Comparison of ENCODE assay signal across 9 cellular contexts in the genomic region with DNA sequence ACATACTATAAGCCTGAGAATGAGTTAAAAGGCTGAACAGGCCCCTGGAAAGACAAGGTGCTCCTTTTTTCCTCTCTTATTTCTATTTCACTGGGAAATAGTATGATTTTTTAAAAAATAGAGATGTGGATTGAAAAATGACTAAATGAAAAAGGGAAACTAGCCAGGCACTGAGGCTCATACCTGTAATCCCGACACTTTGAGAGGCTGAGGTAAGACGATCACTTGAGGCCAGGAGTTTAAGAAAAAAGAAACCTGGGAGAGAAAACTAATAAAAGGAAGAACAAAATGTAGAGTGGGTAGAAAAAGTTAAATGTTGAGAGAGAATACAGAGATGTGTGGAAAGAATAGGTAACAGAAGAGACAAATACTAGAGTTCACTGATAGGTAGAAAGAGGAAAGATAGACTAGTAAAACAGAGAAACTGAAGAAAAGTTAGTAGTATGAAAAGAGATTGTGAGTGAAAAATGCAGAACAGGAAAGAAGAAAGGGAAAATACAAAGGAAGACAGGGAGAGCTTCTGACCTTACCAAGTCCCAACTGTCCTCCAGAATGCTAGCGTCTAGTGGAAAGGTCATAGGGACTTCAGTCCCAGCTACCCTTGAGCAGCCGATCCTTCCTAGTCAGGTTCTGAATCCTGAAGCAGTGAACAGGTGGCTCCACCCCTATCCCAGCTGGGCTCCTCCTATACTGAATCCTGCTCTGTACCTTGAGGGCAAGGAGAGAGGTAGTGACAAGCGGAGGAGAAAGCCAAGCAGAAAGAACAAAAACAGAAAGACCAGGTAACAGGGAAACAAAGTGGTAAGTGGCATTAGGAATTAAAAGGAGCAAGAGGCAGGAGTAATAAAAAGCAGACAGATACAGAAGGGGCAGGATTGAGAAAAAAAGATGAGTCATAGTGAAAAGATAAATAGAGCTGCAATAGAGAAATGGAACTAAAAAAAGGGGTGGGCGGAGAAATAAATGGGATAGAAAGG. TPM values are rescaled to one million over a fixed set of nuclear protein-coding genes. Genes with fewer than 3 reads are reported as not detected.
DNase-seq lines count a peak whose midpoint lies in the region; ATAC-seq and TF ChIP-seq lines count a peak whose summit lies in the region.
"Had no signal": no experiment of that assay in that cellular context is flagged by ENCODE, and none has a peak within 500 bp of the region (broad histone marks: within the 10 kb centered on the region; RNA-seq: fewer than 3 reads in every experiment).

No MANE protein-coding gene starts in this region.

- no peaks in the 10 kb centered on the region for H3K27me3 Mint-ChIP-seq in activated CD8-positive, alpha-beta T cell treated with anti-CD3 and anti-CD28 coated beads for 36 hours
- H3K27me3 Mint-ChIP-seq in activated CD8-positive, alpha-beta T cell treated with anti-CD3 and anti-CD28 coated beads, Interleukin-2, amount 10 ng/mL, durations not matched to agents 7 days and 5 days (ENCODE audit: low read depth) = no peaks in the 10 kb centered on the region

- H3K4me3 Mint-ChIP-seq in activated CD8-positive, alpha-beta T cell treated with anti-CD3 and anti-CD28 coated beads for 36 hours = no peak overlapping the region
- no peak overlapping the region for H3K4me3 Mint-ChIP-seq in activated CD8-positive, alpha-beta T cell treated with anti-CD3 and anti-CD28 coated beads, Interleukin-2, amount 10 ng/mL, durations not matched to agents 7 days and 5 days
- no peak overlapping the region for H3K4me3 Mint-ChIP-seq in stimulated activated effector memory CD8-positive, alpha-beta T cell treated with anti-CD3 and anti-CD28 coated beads, Interleukin-12 subunit alpha, Interleukin-12 subunit beta, amount 100 ng/mL, for 72 hours

- TF ChIP-seq CTCF in activated CD8-positive, alpha-beta T cell treated with anti-CD3 and anti-CD28 coated beads for 36 hours (IDR thresholded peaks at IDR 0.05) = no peak
- no peak for TF ChIP-seq CTCF in GM10266 (IDR thresholded peaks at IDR 0.05; ENCODE audit: control insufficient read depth, insufficient read depth, low read depth, missing control alignments)

- POLR2A ChIA-PET in activated CD8-positive, alpha-beta T cell treated with anti-CD3 and anti-CD28 coated beads for 36 hours (lab: Charles Lee) = no interaction called here
- POLR2A ChIA-PET in activated CD8-positive, alpha-beta T cell treated with anti-CD3 and anti-CD28 coated beads, Interleukin-2, amount 10 ng/mL, durations not matched to agents 7 days and 5 days (lab: Charles Lee) = interaction anchor here (0.7 kb wide), 1 partner anchor 15 kb away, joined by 4 read pairs; no protein-coding TSS in a partner anchor

- H3K4me1 Mint-ChIP-seq in activated CD8-positive, alpha-beta T cell treated with anti-CD3 and anti-CD28 coated beads for 36 hours (ENCODE audit: low read depth) = peaks cover 42% of the 10 kb centered on the region
- H3K4me1 Mint-ChIP-seq in activated CD8-positive, alpha-beta T cell treated with anti-CD3 and anti-CD28 coated beads, Interleukin-2, amount 10 ng/mL, durations not matched to agents 7 days and 5 days (ENCODE audit: low read depth) = peaks cover 42% of the 10 kb centered on the region
- peaks cover 35% of the 10 kb centered on the region for H3K4me1 Mint-ChIP-seq in stimulated activated effector memory CD8-positive, alpha-beta T cell treated with anti-CD3 and anti-CD28 coated beads, Interleukin-12 subunit alpha, Interleukin-12 subunit beta, amount 100 ng/mL, for 72 hours

- no peak for ATAC-seq in activated CD8-positive, alpha-beta T cell treated with anti-CD3 and anti-CD28 coated beads for 36 hours
- no peak for ATAC-seq in activated CD8-positive, alpha-beta T cell treated with anti-CD3 and anti-CD28 coated beads, Interleukin-2, amount 10 ng/mL, durations not matched to agents 7 days and 5 days
- peak; percentile 90 for ATAC-seq in left ventricle myocardium superior
- peak; percentile 35 for ATAC-seq in stimulated activated effector memory CD8-positive, alpha-beta T cell treated with anti-CD3 and anti-CD28 coated beads, Interleukin-12 subunit alpha, Interleukin-12 subunit beta, amount 100 ng/mL, for 72 hours
- ATAC-seq in GM18498 (IDR thresholded peaks at IDR 0.05; ENCODE audit: unreplicated experiment) = no peak

- DNase-seq in activated CD8-positive, alpha-beta T cell treated with anti-CD3 and anti-CD28 coated beads for 36 hours = no peak
- no peak for DNase-seq in activated CD8-positive, alpha-beta T cell treated with anti-CD3 and anti-CD28 coated beads, Interleukin-2, amount 10 ng/mL, durations not matched to agents 7 days and 5 days
- DNase-seq in SW480 (ENCODE audit: low spot score) (peak; percentile 13), left ventricle myocardium superior (no peak), GM10266 (ENCODE audit: extremely low spot score) (no peak), NCI-H2081 (lab: John Stamatoyannopoulos, UW) (no peak)
- no peak for DNase-seq in stimulated activated effector memory CD8-positive, alpha-beta T cell treated with anti-CD3 and anti-CD28 coated beads, Interleukin-12 subunit alpha, Interleukin-12 subunit beta, amount 100 ng/mL, for 72 hours (ENCODE audit: low spot score in 2 of 2)
- DNase-seq: NCI-H526 had no signal

- peaks cover 16% of the 10 kb centered on the region for H3K36me3 Mint-ChIP-seq in activated CD8-positive, alpha-beta T cell treated with anti-CD3 and anti-CD28 coated beads for 36 hours (ENCODE audit: low read depth)
- H3K36me3 Mint-ChIP-seq in activated CD8-positive, alpha-beta T cell treated with anti-CD3 and anti-CD28 coated beads, Interleukin-2, amount 10 ng/mL, durations not matched to agents 7 days and 5 days (ENCODE audit: low read depth) = peaks cover 26% of the 10 kb centered on the region
- H3K36me3 Mint-ChIP-seq in stimulated activated effector memory CD8-positive, alpha-beta T cell treated with anti-CD3 and anti-CD28 coated beads, Interleukin-12 subunit alpha, Interleukin-12 subunit beta, amount 100 ng/mL, for 72 hours = no peaks in the 10 kb centered on the region

- intact Hi-C loops in activated CD8-positive, alpha-beta T cell treated with anti-CD3 and anti-CD28 coated beads for 36 hours (cut with micrococcal nuclease) = no loop called here
- intact Hi-C loops in left ventricle myocardium superior (cut with micrococcal nuclease) = no loop called here

- CTCF ChIA-PET in activated CD8-positive, alpha-beta T cell treated with anti-CD3 and anti-CD28 coated beads for 36 hours (lab: Charles Lee) = interaction anchor here (0.7 to 1.1 kb wide), 3 partner anchors 11 to 19 kb away, joined by 3 to 6 read pairs (median 3); no protein-coding TSS in a partner anchor
- CTCF ChIA-PET in activated CD8-positive, alpha-beta T cell treated with anti-CD3 and anti-CD28 coated beads, Interleukin-2, amount 10 ng/mL, durations not matched to agents 7 days and 5 days (lab: Charles Lee) = no interaction called here

- H3K27ac Mint-ChIP-seq in activated CD8-positive, alpha-beta T cell treated with anti-CD3 and anti-CD28 coated beads for 36 hours = peak overlapping the region; percentile 39
- no peak overlapping the region for H3K27ac Mint-ChIP-seq in activated CD8-positive, alpha-beta T cell treated with anti-CD3 and anti-CD28 coated beads, Interleukin-2, amount 10 ng/mL, durations not matched to agents 7 days and 5 days
- H3K27ac Mint-ChIP-seq in stimulated activated effector memory CD8-positive, alpha-beta T cell treated with anti-CD3 and anti-CD28 coated beads, Interleukin-12 subunit alpha, Interleukin-12 subunit beta, amount 100 ng/mL, for 72 hours = peak overlapping the region; percentile 8

- H3K9me3 Mint-ChIP-seq in activated CD8-positive, alpha-beta T cell treated with anti-CD3 and anti-CD28 coated beads for 36 hours = no peaks in the 10 kb centered on the region
- H3K9me3 Mint-ChIP-seq in activated CD8-positive, alpha-beta T cell treated with anti-CD3 and anti-CD28 coated beads, Interleukin-2, amount 10 ng/mL, durations not matched to agents 7 days and 5 days (ENCODE audit: insufficient read depth) = no peaks in the 10 kb centered on the region
- no peaks in the 10 kb centered on the region for H3K9me3 Mint-ChIP-seq in stimulated activated effector memory CD8-positive, alpha-beta T cell treated with anti-CD3 and anti-CD28 coated beads, Interleukin-12 subunit alpha, Interleukin-12 subunit beta, amount 100 ng/mL, for 72 hours

RNA-seq across cellular contexts. Expression of a gene that starts 7.3 kb away (rescaled TPM):
- 10 to 100 TPM; 13.8 to 16.3 TPM for total RNA-seq in activated CD8-positive, alpha-beta T cell treated with anti-CD3 and anti-CD28 coated beads for 36 hours
- total RNA-seq in activated CD8-positive, alpha-beta T cell treated with anti-CD3 and anti-CD28 coated beads, Interleukin-2, amount 10 ng/mL, durations not matched to agents 7 days and 5 days = 10 to 100 TPM; 12.7 to 13.1 TPM
- total RNA-seq in left ventricle myocardium superior = 49.3 TPM

RNA-seq across cellular contexts. Expression of a gene that starts 7.5 kb away (rescaled TPM):
- 10 to 100 TPM; 82.9 to 83.7 TPM for total RNA-seq in activated CD8-positive, alpha-beta T cell treated with anti-CD3 and anti-CD28 coated beads for 36 hours
- total RNA-seq in activated CD8-positive, alpha-beta T cell treated with anti-CD3 and anti-CD28 coated beads, Interleukin-2, amount 10 ng/mL, durations not matched to agents 7 days and 5 days = 100 to 1,000 TPM; 134 to 145 TPM
- total RNA-seq in left ventricle myocardium superior = 55.0 TPM

Comparison
In these comparisons a context has a peak if more than half of its experiments do, and no peak if none do; other contexts are left out.
1. ATAC-seq: peak in left ventricle myocardium superior (single experiment) and stimulated activated effector memory CD8-positive, alpha-beta T cell treated with anti-CD3 and anti-CD28 coated beads, Interleukin-12 subunit alpha, Interleukin-12 subunit beta, amount 100 ng/mL, for 72 hours (single experiment); none in activated CD8-positive, alpha-beta T cell treated with anti-CD3 and anti-CD28 coated beads for 36 hours (single experiment), activated CD8-positive, alpha-beta T cell treated with anti-CD3 and anti-CD28 coated beads, Interleukin-2, amount 10 ng/mL, durations not matched to agents 7 days and 5 days (single experiment) and GM18498 (single experiment).